7 cellular contexts compared by ENCODE assay signal in genomic region chr16:52743702-52744101, GRCh38.
"Had no signal": no experiment of that assay in that cellular context is flagged by ENCODE, and none has a peak within 500 bp of the region (broad histone marks: within the 10 kb centered on the region; RNA-seq: fewer than 3 reads in every experiment).

No MANE protein-coding gene starts in this region.

- ATAC-seq: GM23338, HCT116 had no signal

- H3K27ac ChIP-seq: HL-60 had no signal

- DNase-seq: H7, HFFc6, KG1 had no signal

- H3K4me3 ChIP-seq: GM23338, HAP-1 had no signal

- H2AFZ ChIP-seq: GM23338 had no signal

- H3K36me3 ChIP-seq: HAP-1 had no signal

- H3K9me3 ChIP-seq: HAP-1 had no signal

- H3K4me2 ChIP-seq: GM23338 had no signal
